15 cellular contexts compared by ENCODE assay signal in the genomic region with DNA sequence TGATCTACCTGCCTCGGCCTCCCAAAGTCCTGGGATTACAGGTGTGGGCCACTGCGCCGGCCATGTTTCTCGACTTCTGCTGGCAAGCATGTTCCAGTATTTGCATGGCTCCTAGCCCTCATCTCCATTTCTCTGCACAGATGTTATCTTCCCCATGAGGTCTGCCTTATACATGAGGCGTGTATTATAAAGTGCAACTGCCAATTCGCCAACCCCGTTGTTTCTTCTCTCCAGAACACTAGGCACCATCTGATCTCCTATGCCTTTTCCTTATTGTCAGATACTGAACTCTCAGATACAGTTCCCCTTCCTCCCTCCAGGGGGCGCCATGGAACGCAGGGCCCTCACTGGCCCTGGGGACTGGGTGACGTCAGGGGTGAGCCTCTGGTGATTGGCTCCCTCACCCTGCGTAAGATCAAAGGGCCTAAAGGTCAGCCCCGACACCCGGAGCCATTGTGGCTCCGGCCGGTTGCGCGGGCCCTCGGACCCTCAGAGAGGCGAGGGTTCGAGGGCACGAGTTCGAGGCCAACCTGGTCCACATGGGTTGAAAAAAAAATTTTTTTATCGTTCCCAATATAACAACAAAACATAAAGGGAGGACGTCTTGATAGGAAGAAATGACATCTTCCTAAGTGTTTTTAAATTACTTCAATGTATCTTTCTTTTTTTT. TPM values are rescaled to one million over a fixed set of nuclear protein-coding genes. Genes with fewer than 3 reads are reported as not detected.
DNase-seq lines count a peak whose midpoint lies in the region; ATAC-seq and TF ChIP-seq lines count a peak whose summit lies in the region.
"Not testable (repeated sequence)": the region's sequence is repeated elsewhere in the genome, so short reads cannot be mapped to it uniquely, and the experiment has no call there.
"Had no signal": no experiment of that assay in that cellular context is flagged by ENCODE, and none has a peak within 500 bp of the region (broad histone marks: within the 10 kb centered on the region; RNA-seq: fewer than 3 reads in every experiment).

No MANE protein-coding gene starts in this region.

- not testable (repeated sequence) for H3K4me3 ChIP-seq in A673 (ENCODE audit: low read depth, low read length, poor library complexity, severe bottlenecking); Panc1 (ENCODE audit: low read depth in 2 of 2, low read length in 2 of 2); brain microvascular endothelial cell (ENCODE audit: low read depth, low read length); cardiac muscle cell

- not testable (repeated sequence) for H3K4me1 Mint-ChIP-seq in nephron

- H3K27ac Mint-ChIP-seq in nephron, result not testable (repeated sequence)

- H3K4me1 ChIP-seq in A673 (ENCODE audit: insufficient read depth, low read length, poor library complexity, severe bottlenecking); Panc1 (ENCODE audit: control insufficient read depth, insufficient read depth, low read length); cardiac muscle cell (ENCODE audit: low read depth): not testable (repeated sequence)

- H3K36me3 ChIP-seq in A673 (ENCODE audit: insufficient read depth, low read length, poor library complexity, severe bottlenecking); Panc1 (ENCODE audit: control insufficient read depth, insufficient read depth, low read length); brain microvascular endothelial cell (replicated peaks); cardiac muscle cell: not testable (repeated sequence)

- H3K9me3 Mint-ChIP-seq in nephron, result not testable (repeated sequence)

- not testable (repeated sequence) for H3K4me3 Mint-ChIP-seq in nephron

- H3K27me3 Mint-ChIP-seq in nephron (ENCODE audit: low read depth), result not testable (repeated sequence)

- intact Hi-C loops in A673 (cut with micrococcal nuclease; ENCODE audit: unreplicated experiment); Panc1 (cut with micrococcal nuclease; ENCODE audit: unreplicated experiment): not testable (repeated sequence)

- H3K27ac ChIP-seq in A673 (ENCODE audit: low read depth, low read length, poor library complexity, severe bottlenecking); Panc1 (ENCODE audit: low read length); brain microvascular endothelial cell; cardiac muscle cell: not testable (repeated sequence)

- in situ Hi-C loops in Panc1 (cut with HindIII; ENCODE audit: low pct_unique_long_range_greater_than_20kb, low sequenced_read_pairs); brain microvascular endothelial cell (cut with HindIII; ENCODE audit: low pct_ligation_motif_present, low sequenced_read_pairs): not testable (repeated sequence)

- peak; percentile 46 for TF ChIP-seq CTCF in A673 (conservative IDR thresholded peaks at IDR 0.05; ENCODE audit: low read depth, low read length)
- peak; percentile 38; the same call in 1 of the 2 replicates for TF ChIP-seq CTCF in GM12874 (IDR thresholded peaks at IDR 0.05; ENCODE audit: insufficient read depth, low read depth, low read length)
- peak; percentile 77 for TF ChIP-seq CTCF in Panc1 (IDR thresholded peaks at IDR 0.05)
- TF ChIP-seq CTCF in brain microvascular endothelial cell (IDR thresholded peaks at IDR 0.05; ENCODE audit: low read depth, low read length, missing control alignments), result peak; percentile 24
- TF ChIP-seq CTCF in cardiac muscle cell (IDR thresholded peaks at IDR 0.05; ENCODE audit: low read depth, low read length), result peak; percentile 21
- peak; percentile 12 to 37 (median 26) for TF ChIP-seq CTCF in nephron (IDR thresholded peaks at IDR 0.05; ENCODE audit: unreplicated experiment in 3 of 3)

- CTCF ChIA-PET in A673 (lab: Charles Lee); Panc1 (lab: Charles Lee): not testable (repeated sequence)

- POLR2A ChIA-PET in A673 (lab: Charles Lee; ENCODE audit: low non-redundant PET); Panc1 (lab: Charles Lee): not testable (repeated sequence)

- BruUV-seq in A673 (replicated peaks; lab: Mats Ljungman, UMichigan); Panc1 (replicated peaks; lab: Mats Ljungman, UMichigan): not testable (repeated sequence)

- DNase-seq in A673 (ENCODE audit: low spot score); Panc1 (ENCODE audit: low read depth, low spot score); brain microvascular endothelial cell; cardiac muscle cell (ENCODE audit: low read depth in 1 of 2, low spot score in 1 of 2): not testable (repeated sequence)
- DNase-seq in activated CD8-positive, alpha-beta memory T cell treated with anti-CD3 and anti-CD28 coated beads, Interleukin-2, amount 50 U/mL, for 48 hours, result peak; percentile 75
- peak; percentile 18 for DNase-seq in stimulated activated CD4-positive, alpha-beta T cell treated with anti-CD3 and anti-CD28 coated beads, Interleukin-1b, Interleukin-23, amount 100 ng/mL, for 48 hours

- not testable (repeated sequence) for H3K9me3 ChIP-seq in A673 (ENCODE audit: low read depth, low read length, poor library complexity, severe bottlenecking); Panc1 (ENCODE audit: control insufficient read depth, insufficient read depth, low read depth, low read length); cardiac muscle cell (ENCODE audit: low read depth)

- H3K27me3 ChIP-seq in A673 (replicated peaks; ENCODE audit: insufficient read depth, low read depth, low read length, poor library complexity); Panc1 (ENCODE audit: control insufficient read depth, insufficient read depth, low read length); brain microvascular endothelial cell (replicated peaks); cardiac muscle cell: not testable (repeated sequence)

- not testable (repeated sequence) for ATAC-seq in Panc1

- H3K36me3 Mint-ChIP-seq in nephron (ENCODE audit: low read depth), result not testable (repeated sequence)

RNA-seq across cellular contexts. Expression of gene BSPH1, which starts 42.0 kb away (rescaled TPM):
- total RNA-seq in A673 (2021) (not detected in 2 replicates), Panc1 (2021; ENCODE audit: unreplicated experiment) (not detected), cardiac muscle cell (not detected in 2 replicates)
- polyA plus RNA-seq in Panc1 (2012; ENCODE audit: insufficient read length), result not detected
- not detected in 2 replicates for polyA plus RNA-seq in cardiac muscle cell
- total RNA-seq: activated naive CD4-positive, alpha-beta T cell treated with anti-CD3 and anti-CD28 coated beads for 36 hours; bronchial epithelial cell; NCI-H460; urinary bladder had no signal
- polyA plus RNA-seq: IgD-negative memory B cell, keratinocyte, small intestine, urinary bladder had no signal

RNA-seq across cellular contexts. Expression of gene ELSPBP1, which starts 44.4 kb away (rescaled TPM):
- total RNA-seq in A673 (2021) (0.47 and 1.0 TPM in 2 replicates), Panc1 (2021; ENCODE audit: unreplicated experiment) (not detected), cardiac muscle cell (not detected in 2 replicates)
- not detected for polyA plus RNA-seq in Panc1 (2012; ENCODE audit: insufficient read length)
- polyA plus RNA-seq in cardiac muscle cell, result not detected in 2 replicates
- total RNA-seq: activated naive CD4-positive, alpha-beta T cell treated with anti-CD3 and anti-CD28 coated beads for 36 hours; bronchial epithelial cell; NCI-H460; urinary bladder had no signal
- polyA plus RNA-seq: IgD-negative memory B cell, keratinocyte, small intestine, urinary bladder had no signal

Comparison
In these comparisons a context has a peak if more than half of its experiments do, and no peak if none do; other contexts are left out.
1. CTCF ChIP-seq: peak in every context shown above with its lines; median percentile 77 in Panc1; 46 in A673; 38 in GM12874; 26 in nephron; 24 in brain microvascular endothelial cell; 21 in cardiac muscle cell.